In the genomic region with DNA sequence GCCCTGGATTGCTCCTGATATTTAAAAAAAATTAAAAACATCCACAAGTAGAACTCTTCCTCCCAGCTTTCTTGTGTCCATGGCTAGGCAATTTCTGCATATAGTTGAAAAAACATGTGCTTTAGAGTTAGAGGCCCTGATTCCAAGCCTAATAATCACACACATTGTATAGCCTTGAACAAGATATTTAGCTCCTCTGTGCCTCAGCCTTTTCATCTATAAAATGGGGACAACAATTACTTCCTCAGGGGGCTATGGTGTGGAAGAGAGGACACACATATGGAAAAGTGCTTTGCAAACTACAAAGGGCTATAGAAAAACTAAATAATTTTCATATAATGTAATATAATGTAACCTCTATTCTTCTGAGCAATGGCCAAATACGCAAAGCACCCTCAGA, we compare ENCODE assay signal across 2 cellular contexts.
TF ChIP-seq lines count a peak whose summit lies in the region.

No MANE protein-coding gene starts in this region.

TF ChIP-seq in HepG2, 621 proteins besides CTCF, POLR2A, EP300 and RAD21:
- TF ChIP-seq ETS1 (CRISPR knock-in tag; IDR thresholded peaks at IDR 0.05) (no peak), ZNF629 (CRISPR knock-in tag; conservative IDR thresholded peaks at IDR 0.05) (peak; percentile 56), ZNF138 (CRISPR knock-in tag; IDR thresholded peaks at IDR 0.05; ENCODE audit: low read depth) (no peak)

TF ChIP-seq in K562, 482 proteins besides CTCF, POLR2A, EP300 and RAD21:
- TF ChIP-seq FIP1L1 (IDR thresholded peaks at IDR 0.05; ENCODE audit: low read depth, low read length, poor library complexity, severe bottlenecking) (no peak), HDAC3 (IDR thresholded peaks at IDR 0.05; ENCODE audit: borderline replicate concordance, partially characterized antibody) (no peak), HBP1 (CRISPR knock-in tag; IDR thresholded peaks at IDR 0.05) (no peak), POLR2B (IDR thresholded peaks at IDR 0.05; ENCODE audit: low read depth, partially characterized antibody) (no peak), TEAD2 (tag; IDR thresholded peaks at IDR 0.05) (no peak), RBM25 (IDR thresholded peaks at IDR 0.05; ENCODE audit: low read depth, low read length, severe bottlenecking) (peak; percentile 79), IRF1 (CRISPR knock-in tag; IDR thresholded peaks at IDR 0.05; ENCODE audit: borderline replicate concordance) (no peak)
